12 cellular contexts compared by ENCODE assay signal in genomic region chr2:105113616-105114275, GRCh38.
A peak's percentile ranks its signal among the peaks of the same experiment; 100 is the strongest.
DNase-seq lines count a peak whose midpoint lies in the region; ATAC-seq, FAIRE-seq and TF ChIP-seq lines count a peak whose summit lies in the region.
"Had no signal": no experiment of that assay in that cellular context is flagged by ENCODE, and none has a peak within 500 bp of the region (broad histone marks: within the 10 kb centered on the region; RNA-seq: fewer than 3 reads in every experiment).

No MANE protein-coding gene starts in this region.

- CTCF ChIA-PET in A673 (lab: Charles Lee) (interaction anchor here (1.4 kb wide), 1 partner anchor 66 kb away, joined by 3 read pairs; no protein-coding TSS in a partner anchor), Panc1 (lab: Charles Lee) (interaction anchor here (0.6 kb wide), 1 partner anchor 500 kb away, joined by 6 read pairs; no protein-coding TSS in a partner anchor)

- no peak overlapping the region for H3K27ac Mint-ChIP-seq in endodermal cell
- H3K27ac Mint-ChIP-seq: B cell; CD4-positive, alpha-beta T cell had no signal

- no peaks in the 10 kb centered on the region for H3K79me2 ChIP-seq in mesendoderm (ENCODE audit: control insufficient read depth, insufficient read depth, low read length)

- intact Hi-C loops in A673 (cut with micrococcal nuclease; ENCODE audit: unreplicated experiment) (loop anchor here (1.0 to 10.0 kb wide), 3 partner anchors 122 to 411 kb away; no protein-coding TSS in a partner anchor), Panc1 (cut with micrococcal nuclease; ENCODE audit: unreplicated experiment) (loop anchor here (1.0 to 2.0 kb wide), 2 partner anchors 67 to 122 kb away; no protein-coding TSS in a partner anchor), gastrocnemius medialis (cut with DNase I; ENCODE audit: low total_unique reads) (loop anchor here (2.0 kb wide), 1 partner anchor 125 kb away; no protein-coding TSS in a partner anchor)

- H3K27me3 ChIP-seq in A673 (replicated peaks; ENCODE audit: insufficient read depth, low read depth, low read length, poor library complexity) (no peaks in the 10 kb centered on the region), Panc1 (ENCODE audit: control insufficient read depth, insufficient read depth, low read length) (no peaks in the 10 kb centered on the region), endodermal cell (ENCODE audit: control insufficient read depth, insufficient read depth, low read length, poor library complexity, severe bottlenecking) (no peaks in the 10 kb centered on the region), mesendoderm (ENCODE audit: insufficient read depth, low read length, poor library complexity) (no peaks in the 10 kb centered on the region), gastroesophageal sphincter (no peaks in the 10 kb centered on the region), gastrocnemius medialis (no peaks in the 10 kb centered on the region)

- H3K4me3 Mint-ChIP-seq in endodermal cell, result no peak overlapping the region
- H3K4me3 Mint-ChIP-seq: B cell; CD4-positive, alpha-beta T cell had no signal

- no peak overlapping the region for H3K9ac ChIP-seq in endodermal cell (ENCODE audit: extremely low read depth, low read length, poor library complexity, severe bottlenecking)
- no peak overlapping the region for H3K9ac ChIP-seq in mesendoderm (ENCODE audit: low read length)

- no peak overlapping the region for H4K5ac ChIP-seq in mesendoderm (ENCODE audit: low read length)

- no TSS peak for BruUV-seq in A673 (replicated peaks; lab: Mats Ljungman, UMichigan)
- no TSS peak for BruUV-seq in Panc1 (replicated peaks; lab: Mats Ljungman, UMichigan)

- H3K9me3 Mint-ChIP-seq in endodermal cell, result no peaks in the 10 kb centered on the region
- H3K9me3 Mint-ChIP-seq: CD4-positive, alpha-beta T cell had no signal

- H3K4me3 ChIP-seq in A673 (ENCODE audit: low read depth, low read length, poor library complexity, severe bottlenecking), result no peak overlapping the region
- no peak overlapping the region for H3K4me3 ChIP-seq in Panc1 (ENCODE audit: low read depth in 2 of 2, low read length in 2 of 2)
- H3K4me3 ChIP-seq in endodermal cell (ENCODE audit: low read length), result no peak overlapping the region
- no peak overlapping the region for H3K4me3 ChIP-seq in mesendoderm (ENCODE audit: low read length)
- H3K4me3 ChIP-seq in gastroesophageal sphincter, result no peak overlapping the region
- no peak overlapping the region for H3K4me3 ChIP-seq in gastrocnemius medialis
- H3K4me3 ChIP-seq: HAP-1 had no signal

- no peak overlapping the region for H2AK5ac ChIP-seq in mesendoderm (ENCODE audit: low read length)

- no peak overlapping the region for H4K8ac ChIP-seq in mesendoderm (ENCODE audit: low read depth, low read length)

- 0 out of 2 replicates have a peak, but pooled peaks have one; percentile 36 for ATAC-seq in Panc1
- no peak for ATAC-seq in gastroesophageal sphincter
- no peak for ATAC-seq in gastrocnemius medialis

- H3K36me3 ChIP-seq in A673 (ENCODE audit: insufficient read depth, low read length, poor library complexity, severe bottlenecking) (no peaks in the 10 kb centered on the region), Panc1 (ENCODE audit: control insufficient read depth, insufficient read depth, low read length) (no peaks in the 10 kb centered on the region), endodermal cell (ENCODE audit: control insufficient read depth, insufficient read depth, low read length) (no peaks in the 10 kb centered on the region), mesendoderm (ENCODE audit: control insufficient read depth, insufficient read depth, low read length) (no peaks in the 10 kb centered on the region), gastroesophageal sphincter (no peaks in the 10 kb centered on the region), gastrocnemius medialis (no peaks in the 10 kb centered on the region)
- H3K36me3 ChIP-seq: HAP-1 had no signal

- in situ Hi-C loops in Panc1 (cut with HindIII; ENCODE audit: low pct_unique_long_range_greater_than_20kb, low sequenced_read_pairs) (no loop called here), gastrocnemius medialis (cut with MboI; ENCODE audit: low sequenced_read_pairs in 4 of 4) (loop anchor here (5.0 to 10.0 kb wide), 3 partner anchors 121 to 129 kb away; partner anchors contain the start of gene GPR45 (in 2 of the 4))

- H3K23ac ChIP-seq in mesendoderm (ENCODE audit: low read length), result no peak overlapping the region

- no peak for FAIRE-seq in urothelium cell line (lab: Jason Lieb, UNC)

- H3K27me3 Mint-ChIP-seq in endodermal cell (ENCODE audit: insufficient read depth), result peaks cover 3% of the 10 kb centered on the region
- H3K27me3 Mint-ChIP-seq: B cell; CD4-positive, alpha-beta T cell had no signal

- no peaks in the 10 kb centered on the region for H3K79me1 ChIP-seq in mesendoderm (ENCODE audit: low read length)

- H3K4me1 Mint-ChIP-seq in endodermal cell, result peaks cover 12% of the 10 kb centered on the region
- H3K4me1 Mint-ChIP-seq: B cell had no signal

- TF ChIP-seq EP300 in gastroesophageal sphincter (IDR thresholded peaks at IDR 0.05), result no peak

- no peak overlapping the region for H3K27ac ChIP-seq in A673 (ENCODE audit: low read depth, low read length, poor library complexity, severe bottlenecking)
- no peak overlapping the region for H3K27ac ChIP-seq in Panc1 (ENCODE audit: low read length)
- no peak overlapping the region for H3K27ac ChIP-seq in endodermal cell (ENCODE audit: low read depth, low read length)
- no peak overlapping the region for H3K27ac ChIP-seq in mesendoderm (ENCODE audit: low read depth, low read length)
- no peak overlapping the region for H3K27ac ChIP-seq in gastroesophageal sphincter
- H3K27ac ChIP-seq in gastrocnemius medialis, result no peak overlapping the region

- H3K4me1 ChIP-seq in A673 (ENCODE audit: insufficient read depth, low read length, poor library complexity, severe bottlenecking) (no peaks in the 10 kb centered on the region), Panc1 (ENCODE audit: control insufficient read depth, insufficient read depth, low read length) (no peaks in the 10 kb centered on the region), endodermal cell (ENCODE audit: control insufficient read depth, insufficient read depth, low read length) (no peaks in the 10 kb centered on the region), mesendoderm (ENCODE audit: control insufficient read depth, low read depth, low read length) (peaks cover 2% of the 10 kb centered on the region), gastroesophageal sphincter (no peaks in the 10 kb centered on the region), gastrocnemius medialis (no peaks in the 10 kb centered on the region)
- H3K4me1 ChIP-seq: HAP-1 had no signal

- 77 to 100% methylated on average over 2 to 4 of the region's 4 CpGs for WGBS in endodermal cell (ENCODE audit: insufficient coverage in 1 of 2, insufficient read length in 1 of 2), 2 experiments
- no CpG with 5 or more reads among the region's 4 CpGs for WGBS in mesendoderm (ENCODE audit: extremely low coverage, insufficient coverage, low lambda C conversion rate)
- WGBS in gastroesophageal sphincter (ENCODE audit: low coverage in 1 of 2), 2 donors, result 66 to 85% methylated on average over 4 of the region's 4 CpGs

- POLR2A ChIA-PET in A673 (lab: Charles Lee; ENCODE audit: low non-redundant PET) (no interaction called here), Panc1 (lab: Charles Lee) (interaction anchor here (0.7 kb wide), 1 partner anchor 62 kb away, joined by 3 read pairs; no protein-coding TSS in a partner anchor)

- no peaks in the 10 kb centered on the region for H3K36me3 Mint-ChIP-seq in endodermal cell (ENCODE audit: low read depth)

- H2BK15ac ChIP-seq in mesendoderm (replicated peaks; ENCODE audit: low read depth), result no peak overlapping the region

- no peak overlapping the region for H3K4me2 ChIP-seq in mesendoderm (ENCODE audit: low read length)

- H2BK120ac ChIP-seq in mesendoderm (ENCODE audit: low read depth, low read length), result no peak overlapping the region

- TF ChIP-seq CTCF in A673 (conservative IDR thresholded peaks at IDR 0.05; ENCODE audit: low read depth, low read length), result no peak
- TF ChIP-seq CTCF in Panc1 (IDR thresholded peaks at IDR 0.05), result no peak
- TF ChIP-seq CTCF in endodermal cell (conservative IDR thresholded peaks at IDR 0.05), result no peak
- no peak for TF ChIP-seq CTCF in gastroesophageal sphincter (IDR thresholded peaks at IDR 0.05)
- TF ChIP-seq CTCF in gastrocnemius medialis (IDR thresholded peaks at IDR 0.05 in 4 of 5, conservative IDR thresholded peaks at IDR 0.05 in 1 of 5), result no peak

- DNase-seq in A673 (ENCODE audit: low spot score), result peak; percentile 39
- no peak for DNase-seq in Panc1 (ENCODE audit: low read depth, low spot score)
- peak; percentile 40 for DNase-seq in endodermal cell
- peak; percentile 72 for DNase-seq in mesendoderm
- no peak for DNase-seq in activated effector memory CD4-positive, alpha-beta T cell treated with anti-CD3 and anti-CD28 coated beads, Interleukin-2, amount 50 U/mL, for 16 hours
- DNase-seq in urothelium cell line (ENCODE audit: low spot score), result no peak
- DNase-seq in gastrocnemius medialis, result no peak
- DNase-seq: CD4-positive, alpha-beta T cell; DMS79 had no signal

- H2BK5ac ChIP-seq in mesendoderm (ENCODE audit: low read length), result no peak overlapping the region

- no peak overlapping the region for H3K56ac ChIP-seq in mesendoderm (ENCODE audit: low read length)

- no peak overlapping the region for H3K4ac ChIP-seq in mesendoderm (ENCODE audit: low read depth, low read length)

- H3K18ac ChIP-seq in mesendoderm (ENCODE audit: low read length), result no peak overlapping the region

- TF ChIP-seq POLR2A in gastroesophageal sphincter (IDR thresholded peaks at IDR 0.05) (no peak), gastrocnemius medialis (IDR thresholded peaks at IDR 0.05) (no peak)

- H3K9me3 ChIP-seq in A673 (ENCODE audit: low read depth, low read length, poor library complexity, severe bottlenecking) (no peaks in the 10 kb centered on the region), Panc1 (ENCODE audit: control insufficient read depth, insufficient read depth, low read depth, low read length) (no peaks in the 10 kb centered on the region), endodermal cell (ENCODE audit: control insufficient read depth, low read length) (no peaks in the 10 kb centered on the region), gastroesophageal sphincter (no peaks in the 10 kb centered on the region), gastrocnemius medialis (no peaks in the 10 kb centered on the region)
- H3K9me3 ChIP-seq: HAP-1 had no signal

Comparison
In these comparisons a context has a peak if more than half of its experiments do, and no peak if none do; other contexts are left out.
1. DNase-seq: peak in A673 (single experiment), endodermal cell (single experiment) and mesendoderm (single experiment); none in Panc1 (single experiment), activated effector memory CD4-positive, alpha-beta T cell treated with anti-CD3 and anti-CD28 coated beads, Interleukin-2, amount 50 U/mL, for 16 hours (single experiment), urothelium cell line (single experiment) and gastrocnemius medialis (0 of 2).